In the genomic region with DNA sequence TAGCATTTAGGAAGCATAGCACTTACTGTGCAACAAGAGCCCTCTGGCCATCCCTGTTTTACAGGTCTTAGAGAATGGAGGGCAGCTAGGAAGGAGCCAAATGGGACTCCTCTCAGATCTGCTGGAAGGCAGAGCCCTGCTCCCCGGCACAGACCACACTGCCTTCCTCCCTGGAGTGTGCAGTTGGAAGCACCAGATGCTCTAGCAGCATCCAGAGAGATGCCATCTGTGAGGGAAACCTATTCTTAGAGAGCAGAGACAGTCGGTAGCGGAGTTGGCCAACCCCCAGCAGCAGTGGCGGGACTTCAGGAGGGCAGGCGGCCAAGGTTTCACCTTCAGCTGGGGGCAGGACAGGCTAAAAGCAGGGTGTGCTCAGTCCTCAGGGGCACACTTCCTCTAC, we compare ENCODE assay signal across 1 cellular context.
A peak's percentile ranks its signal among the peaks of the same experiment; 100 is the strongest.
TF ChIP-seq lines count a peak whose summit lies in the region.

No MANE protein-coding gene starts in this region.

TF ChIP-seq in HepG2, 621 proteins besides CTCF, POLR2A, EP300 and RAD21 (continues in another document):
- TF ChIP-seq PHF8 (CRISPR knock-in tag; IDR thresholded peaks at IDR 0.05) (no peak), ZFP36L1 (CRISPR knock-in tag; IDR thresholded peaks at IDR 0.05) (no peak), HNRNPLL (IDR thresholded peaks at IDR 0.05; ENCODE audit: low read depth, low read length, poor library complexity, severe bottlenecking) (no peak), NFIC (IDR thresholded peaks at IDR 0.05; ENCODE audit: low read length) (no peak), ZFP36L2 (CRISPR knock-in tag; IDR thresholded peaks at IDR 0.05) (no peak), SYNCRIP (IDR thresholded peaks at IDR 0.05; ENCODE audit: insufficient read depth, low read depth, low read length) (no peak), ZNF563 (CRISPR knock-in tag; IDR thresholded peaks at IDR 0.05) (no peak), TAF15 (IDR thresholded peaks at IDR 0.05; ENCODE audit: low read depth, low read length, poor library complexity, severe bottlenecking) (no peak), ZBTB7A (CRISPR knock-in tag; IDR thresholded peaks at IDR 0.05) (no peak), ZNF441 (CRISPR knock-in tag; IDR thresholded peaks at IDR 0.05; ENCODE audit: borderline replicate concordance) (no peak), SNAPC2 (CRISPR knock-in tag; IDR thresholded peaks at IDR 0.05) (no peak), KDM3A (CRISPR knock-in tag; IDR thresholded peaks at IDR 0.05; ENCODE audit: low read depth) (no peak), ATF1 (CRISPR knock-in tag; IDR thresholded peaks at IDR 0.05) (no peak), ARHGAP35 (CRISPR knock-in tag; IDR thresholded peaks at IDR 0.05; ENCODE audit: borderline replicate concordance) (no peak), ZNF230 (CRISPR knock-in tag; IDR thresholded peaks at IDR 0.05) (no peak), KDM4B (CRISPR knock-in tag; IDR thresholded peaks at IDR 0.05) (no peak), FOXJ3 (CRISPR knock-in tag; IDR thresholded peaks at IDR 0.05; ENCODE audit: borderline replicate concordance) (no peak), ZFX (CRISPR knock-in tag; IDR thresholded peaks at IDR 0.05; ENCODE audit: low read depth) (no peak), BCL6 (CRISPR knock-in tag; IDR thresholded peaks at IDR 0.05) (peak; percentile 97), ZFP36 (IDR thresholded peaks at IDR 0.05; ENCODE audit: borderline replicate concordance, low read depth, low read length, partially characterized antibody) (no peak), BHLHE40 (IDR thresholded peaks at IDR 0.05; ENCODE audit: low read length) (no peak), RBM39 (IDR thresholded peaks at IDR 0.05; ENCODE audit: low read depth, low read length, poor library complexity, severe bottlenecking) (no peak), HNF4A (CRISPR knock-in tag; IDR thresholded peaks at IDR 0.05) (peak; percentile 30; the same call in 1 of the 2 replicates), NFYC (CRISPR knock-in tag; IDR thresholded peaks at IDR 0.05) (no peak), REXO4 (CRISPR knock-in tag; IDR thresholded peaks at IDR 0.05; ENCODE audit: borderline replicate concordance) (no peak), GTF3A (CRISPR knock-in tag; conservative IDR thresholded peaks at IDR 0.05) (no peak)
- TF ChIP-seq, protein P1, sequence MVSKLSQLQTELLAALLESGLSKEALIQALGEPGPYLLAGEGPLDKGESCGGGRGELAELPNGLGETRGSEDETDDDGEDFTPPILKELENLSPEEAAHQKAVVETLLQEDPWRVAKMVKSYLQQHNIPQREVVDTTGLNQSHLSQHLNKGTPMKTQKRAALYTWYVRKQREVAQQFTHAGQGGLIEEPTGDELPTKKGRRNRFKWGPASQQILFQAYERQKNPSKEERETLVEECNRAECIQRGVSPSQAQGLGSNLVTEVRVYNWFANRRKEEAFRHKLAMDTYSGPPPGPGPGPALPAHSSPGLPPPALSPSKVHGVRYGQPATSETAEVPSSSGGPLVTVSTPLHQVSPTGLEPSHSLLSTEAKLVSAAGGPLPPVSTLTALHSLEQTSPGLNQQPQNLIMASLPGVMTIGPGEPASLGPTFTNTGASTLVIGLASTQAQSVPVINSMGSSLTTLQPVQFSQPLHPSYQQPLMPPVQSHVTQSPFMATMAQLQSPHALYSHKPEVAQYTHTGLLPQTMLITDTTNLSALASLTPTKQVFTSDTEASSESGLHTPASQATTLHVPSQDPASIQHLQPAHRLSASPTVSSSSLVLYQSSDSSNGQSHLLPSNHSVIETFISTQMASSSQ (IDR thresholded peaks at IDR 0.05; ENCODE audit: low read depth) = no peak
- TF ChIP-seq, protein P1 (CRISPR knock-in tag; IDR thresholded peaks at IDR 0.05; ENCODE audit: borderline replicate concordance) = no peak
- TF ChIP-seq, protein P2, sequence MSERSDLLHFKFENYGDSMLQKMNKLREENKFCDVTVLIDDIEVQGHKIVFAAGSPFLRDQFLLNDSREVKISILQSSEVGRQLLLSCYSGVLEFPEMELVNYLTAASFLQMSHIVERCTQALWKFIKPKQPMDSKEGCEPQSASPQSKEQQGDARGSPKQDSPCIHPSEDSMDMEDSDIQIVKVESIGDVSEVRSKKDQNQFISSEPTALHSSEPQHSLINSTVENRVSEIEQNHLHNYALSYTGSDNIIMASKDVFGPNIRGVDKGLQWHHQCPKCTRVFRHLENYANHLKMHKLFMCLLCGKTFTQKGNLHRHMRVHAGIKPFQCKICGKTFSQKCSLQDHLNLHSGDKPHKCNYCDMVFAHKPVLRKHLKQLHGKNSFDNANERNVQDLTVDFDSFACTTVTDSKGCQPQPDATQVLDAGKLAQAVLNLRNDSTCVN (CRISPR knock-in tag; IDR thresholded peaks at IDR 0.05; ENCODE audit: borderline replicate concordance) = no peak
- TF ChIP-seq, protein P3, sequence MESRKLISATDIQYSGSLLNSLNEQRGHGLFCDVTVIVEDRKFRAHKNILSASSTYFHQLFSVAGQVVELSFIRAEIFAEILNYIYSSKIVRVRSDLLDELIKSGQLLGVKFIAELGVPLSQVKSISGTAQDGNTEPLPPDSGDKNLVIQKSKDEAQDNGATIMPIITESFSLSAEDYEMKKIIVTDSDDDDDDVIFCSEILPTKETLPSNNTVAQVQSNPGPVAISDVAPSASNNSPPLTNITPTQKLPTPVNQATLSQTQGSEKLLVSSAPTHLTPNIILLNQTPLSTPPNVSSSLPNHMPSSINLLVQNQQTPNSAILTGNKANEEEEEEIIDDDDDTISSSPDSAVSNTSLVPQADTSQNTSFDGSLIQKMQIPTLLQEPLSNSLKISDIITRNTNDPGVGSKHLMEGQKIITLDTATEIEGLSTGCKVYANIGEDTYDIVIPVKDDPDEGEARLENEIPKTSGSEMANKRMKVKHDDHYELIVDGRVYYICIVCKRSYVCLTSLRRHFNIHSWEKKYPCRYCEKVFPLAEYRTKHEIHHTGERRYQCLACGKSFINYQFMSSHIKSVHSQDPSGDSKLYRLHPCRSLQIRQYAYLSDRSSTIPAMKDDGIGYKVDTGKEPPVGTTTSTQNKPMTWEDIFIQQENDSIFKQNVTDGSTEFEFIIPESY (CRISPR knock-in tag; IDR thresholded peaks at IDR 0.05) = peak; percentile 92
- TF ChIP-seq, protein P4, sequence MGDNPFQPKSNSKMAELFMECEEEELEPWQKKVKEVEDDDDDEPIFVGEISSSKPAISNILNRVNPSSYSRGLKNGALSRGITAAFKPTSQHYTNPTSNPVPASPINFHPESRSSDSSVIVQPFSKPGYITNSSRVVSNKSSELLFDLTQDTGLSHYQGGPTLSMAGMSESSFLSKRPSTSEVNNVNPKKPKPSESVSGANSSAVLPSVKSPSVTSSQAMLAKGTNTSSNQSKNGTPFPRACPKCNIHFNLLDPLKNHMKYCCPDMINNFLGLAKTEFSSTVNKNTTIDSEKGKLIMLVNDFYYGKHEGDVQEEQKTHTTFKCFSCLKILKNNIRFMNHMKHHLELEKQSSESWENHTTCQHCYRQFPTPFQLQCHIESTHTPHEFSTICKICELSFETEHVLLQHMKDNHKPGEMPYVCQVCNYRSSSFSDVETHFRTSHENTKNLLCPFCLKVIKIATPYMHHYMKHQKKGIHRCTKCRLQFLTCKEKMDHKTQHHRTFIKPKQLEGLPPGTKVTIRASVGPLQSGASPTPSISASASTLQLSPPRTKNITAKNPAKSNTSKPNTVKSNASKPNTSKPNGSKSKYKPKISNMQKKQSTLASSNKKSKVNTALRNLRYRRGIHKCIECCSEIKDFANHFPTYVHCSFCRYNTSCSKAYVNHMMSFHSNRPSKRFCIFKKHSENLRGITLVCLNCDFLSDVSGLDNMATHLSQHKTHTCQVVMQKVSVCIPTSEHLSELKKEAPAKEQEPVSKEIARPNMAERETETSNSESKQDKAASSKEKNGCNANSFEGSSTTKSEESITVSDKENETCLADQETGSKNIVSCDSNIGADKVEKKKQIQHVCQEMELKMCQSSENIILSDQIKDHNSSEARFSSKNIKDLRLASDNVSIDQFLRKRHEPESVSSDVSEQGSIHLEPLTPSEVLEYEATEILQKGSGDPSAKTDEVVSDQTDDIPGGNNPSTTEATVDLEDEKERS (CRISPR knock-in tag; IDR thresholded peaks at IDR 0.05) = no peak
- TF ChIP-seq, protein P5, sequence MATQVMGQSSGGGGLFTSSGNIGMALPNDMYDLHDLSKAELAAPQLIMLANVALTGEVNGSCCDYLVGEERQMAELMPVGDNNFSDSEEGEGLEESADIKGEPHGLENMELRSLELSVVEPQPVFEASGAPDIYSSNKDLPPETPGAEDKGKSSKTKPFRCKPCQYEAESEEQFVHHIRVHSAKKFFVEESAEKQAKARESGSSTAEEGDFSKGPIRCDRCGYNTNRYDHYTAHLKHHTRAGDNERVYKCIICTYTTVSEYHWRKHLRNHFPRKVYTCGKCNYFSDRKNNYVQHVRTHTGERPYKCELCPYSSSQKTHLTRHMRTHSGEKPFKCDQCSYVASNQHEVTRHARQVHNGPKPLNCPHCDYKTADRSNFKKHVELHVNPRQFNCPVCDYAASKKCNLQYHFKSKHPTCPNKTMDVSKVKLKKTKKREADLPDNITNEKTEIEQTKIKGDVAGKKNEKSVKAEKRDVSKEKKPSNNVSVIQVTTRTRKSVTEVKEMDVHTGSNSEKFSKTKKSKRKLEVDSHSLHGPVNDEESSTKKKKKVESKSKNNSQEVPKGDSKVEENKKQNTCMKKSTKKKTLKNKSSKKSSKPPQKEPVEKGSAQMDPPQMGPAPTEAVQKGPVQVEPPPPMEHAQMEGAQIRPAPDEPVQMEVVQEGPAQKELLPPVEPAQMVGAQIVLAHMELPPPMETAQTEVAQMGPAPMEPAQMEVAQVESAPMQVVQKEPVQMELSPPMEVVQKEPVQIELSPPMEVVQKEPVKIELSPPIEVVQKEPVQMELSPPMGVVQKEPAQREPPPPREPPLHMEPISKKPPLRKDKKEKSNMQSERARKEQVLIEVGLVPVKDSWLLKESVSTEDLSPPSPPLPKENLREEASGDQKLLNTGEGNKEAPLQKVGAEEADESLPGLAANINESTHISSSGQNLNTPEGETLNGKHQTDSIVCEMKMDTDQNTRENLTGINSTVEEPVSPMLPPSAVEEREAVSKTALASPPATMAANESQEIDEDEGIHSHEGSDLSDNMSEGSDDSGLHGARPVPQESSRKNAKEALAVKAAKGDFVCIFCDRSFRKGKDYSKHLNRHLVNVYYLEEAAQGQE (IDR thresholded peaks at IDR 0.05; ENCODE audit: borderline replicate concordance in 1 of 2, low read depth in 1 of 2, low read length in 2 of 2) = no peak
- TF ChIP-seq, protein P6, sequence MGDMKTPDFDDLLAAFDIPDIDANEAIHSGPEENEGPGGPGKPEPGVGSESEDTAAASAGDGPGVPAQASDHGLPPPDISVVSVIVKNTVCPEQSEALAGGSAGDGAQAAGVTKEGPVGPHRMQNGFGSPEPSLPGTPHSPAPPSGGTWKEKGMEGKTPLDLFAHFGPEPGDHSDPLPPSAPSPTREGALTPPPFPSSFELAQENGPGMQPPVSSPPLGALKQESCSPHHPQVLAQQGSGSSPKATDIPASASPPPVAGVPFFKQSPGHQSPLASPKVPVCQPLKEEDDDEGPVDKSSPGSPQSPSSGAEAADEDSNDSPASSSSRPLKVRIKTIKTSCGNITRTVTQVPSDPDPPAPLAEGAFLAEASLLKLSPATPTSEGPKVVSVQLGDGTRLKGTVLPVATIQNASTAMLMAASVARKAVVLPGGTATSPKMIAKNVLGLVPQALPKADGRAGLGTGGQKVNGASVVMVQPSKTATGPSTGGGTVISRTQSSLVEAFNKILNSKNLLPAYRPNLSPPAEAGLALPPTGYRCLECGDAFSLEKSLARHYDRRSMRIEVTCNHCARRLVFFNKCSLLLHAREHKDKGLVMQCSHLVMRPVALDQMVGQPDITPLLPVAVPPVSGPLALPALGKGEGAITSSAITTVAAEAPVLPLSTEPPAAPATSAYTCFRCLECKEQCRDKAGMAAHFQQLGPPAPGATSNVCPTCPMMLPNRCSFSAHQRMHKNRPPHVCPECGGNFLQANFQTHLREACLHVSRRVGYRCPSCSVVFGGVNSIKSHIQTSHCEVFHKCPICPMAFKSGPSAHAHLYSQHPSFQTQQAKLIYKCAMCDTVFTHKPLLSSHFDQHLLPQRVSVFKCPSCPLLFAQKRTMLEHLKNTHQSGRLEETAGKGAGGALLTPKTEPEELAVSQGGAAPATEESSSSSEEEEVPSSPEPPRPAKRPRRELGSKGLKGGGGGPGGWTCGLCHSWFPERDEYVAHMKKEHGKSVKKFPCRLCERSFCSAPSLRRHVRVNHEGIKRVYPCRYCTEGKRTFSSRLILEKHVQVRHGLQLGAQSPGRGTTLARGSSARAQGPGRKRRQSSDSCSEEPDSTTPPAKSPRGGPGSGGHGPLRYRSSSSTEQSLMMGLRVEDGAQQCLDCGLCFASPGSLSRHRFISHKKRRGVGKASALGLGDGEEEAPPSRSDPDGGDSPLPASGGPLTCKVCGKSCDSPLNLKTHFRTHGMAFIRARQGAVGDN (CRISPR knock-in tag; IDR thresholded peaks at IDR 0.05) = peak; percentile 49; the same call in 1 of the 2 replicates
- TF ChIP-seq, protein P7, sequence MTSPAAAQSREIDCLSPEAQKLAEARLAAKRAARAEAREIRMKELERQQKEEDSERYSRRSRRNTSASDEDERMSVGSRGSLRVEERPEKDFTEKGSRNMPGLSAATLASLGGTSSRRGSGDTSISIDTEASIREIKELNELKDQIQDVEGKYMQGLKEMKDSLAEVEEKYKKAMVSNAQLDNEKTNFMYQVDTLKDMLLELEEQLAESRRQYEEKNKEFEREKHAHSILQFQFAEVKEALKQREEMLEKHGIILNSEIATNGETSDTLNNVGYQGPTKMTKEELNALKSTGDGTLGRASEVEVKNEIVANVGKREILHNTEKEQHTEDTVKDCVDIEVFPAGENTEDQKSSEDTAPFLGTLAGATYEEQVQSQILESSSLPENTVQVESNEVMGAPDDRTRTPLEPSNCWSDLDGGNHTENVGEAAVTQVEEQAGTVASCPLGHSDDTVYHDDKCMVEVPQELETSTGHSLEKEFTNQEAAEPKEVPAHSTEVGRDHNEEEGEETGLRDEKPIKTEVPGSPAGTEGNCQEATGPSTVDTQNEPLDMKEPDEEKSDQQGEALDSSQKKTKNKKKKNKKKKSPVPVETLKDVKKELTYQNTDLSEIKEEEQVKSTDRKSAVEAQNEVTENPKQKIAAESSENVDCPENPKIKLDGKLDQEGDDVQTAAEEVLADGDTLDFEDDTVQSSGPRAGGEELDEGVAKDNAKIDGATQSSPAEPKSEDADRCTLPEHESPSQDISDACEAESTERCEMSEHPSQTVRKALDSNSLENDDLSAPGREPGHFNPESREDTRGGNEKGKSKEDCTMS (CRISPR knock-in tag; conservative IDR thresholded peaks at IDR 0.05) = no peak
- TF ChIP-seq, protein P8, sequence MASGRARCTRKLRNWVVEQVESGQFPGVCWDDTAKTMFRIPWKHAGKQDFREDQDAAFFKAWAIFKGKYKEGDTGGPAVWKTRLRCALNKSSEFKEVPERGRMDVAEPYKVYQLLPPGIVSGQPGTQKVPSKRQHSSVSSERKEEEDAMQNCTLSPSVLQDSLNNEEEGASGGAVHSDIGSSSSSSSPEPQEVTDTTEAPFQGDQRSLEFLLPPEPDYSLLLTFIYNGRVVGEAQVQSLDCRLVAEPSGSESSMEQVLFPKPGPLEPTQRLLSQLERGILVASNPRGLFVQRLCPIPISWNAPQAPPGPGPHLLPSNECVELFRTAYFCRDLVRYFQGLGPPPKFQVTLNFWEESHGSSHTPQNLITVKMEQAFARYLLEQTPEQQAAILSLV (CRISPR knock-in tag; IDR thresholded peaks at IDR 0.05; ENCODE audit: borderline replicate concordance) = 0 out of 2 replicates have a peak, but pooled peaks have one; percentile 5
